12 cellular contexts compared by ENCODE assay signal in the genomic region with DNA sequence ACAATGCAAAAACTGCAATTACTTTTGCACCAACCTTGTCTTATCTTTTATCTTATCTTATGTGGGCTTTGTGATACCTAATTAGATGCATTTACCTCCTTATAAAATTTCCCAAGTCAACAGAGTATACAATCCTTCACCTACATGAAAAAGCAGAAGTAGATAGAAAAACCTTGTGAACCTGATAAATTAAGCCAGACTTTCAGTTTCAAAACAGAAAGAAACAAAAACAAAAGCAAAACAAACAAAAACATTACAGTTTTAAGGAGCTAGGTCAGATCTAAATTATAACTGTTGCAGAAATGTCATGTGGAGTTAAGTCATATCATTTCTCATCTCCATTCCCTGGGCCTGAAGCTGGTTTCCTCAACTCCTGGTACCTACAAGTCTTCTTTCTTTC.
A peak's percentile ranks its signal among the peaks of the same experiment; 100 is the strongest.
DNase-seq lines count a peak whose midpoint lies in the region; ATAC-seq lines count a peak whose summit lies in the region.
"Had no signal": no experiment of that assay in that cellular context is flagged by ENCODE, and none has a peak within 500 bp of the region (broad histone marks: within the 10 kb centered on the region; RNA-seq: fewer than 3 reads in every experiment).

No MANE protein-coding gene starts in this region.

- DNase-seq in OCI-M1 (lab: John Stamatoyannopoulos, UW) (peak; percentile 53), ACHN (no peak), SW480 (ENCODE audit: low spot score) (no peak), glomerular visceral epithelial cell (ENCODE audit: extremely low spot score) (no peak), amniotic stem cell (lab: John Stamatoyannopoulos, UW) (no peak)
- DNase-seq: activated B cell treated with CpG ODN at 0.5 μM for 24 hours; CD8-positive, alpha-beta T cell; occipital lobe; SJCRH30 had no signal

- ATAC-seq in GM19023 (IDR thresholded peaks at IDR 0.05; ENCODE audit: unreplicated experiment) (peak; percentile 71), GM21619 (IDR thresholded peaks at IDR 0.05; ENCODE audit: unreplicated experiment) (peak; percentile 93), HG03066 (IDR thresholded peaks at IDR 0.05; ENCODE audit: low read depth, unreplicated experiment) (peak; percentile 91)
- ATAC-seq: CD8-positive, alpha-beta T cell had no signal

- in situ Hi-C loops in ACHN (cut with HindIII; ENCODE audit: low pct_ligation_motif_present, low pct_unique_long_range_greater_than_20kb, low sequenced_read_pairs), result no loop called here
